28 cellular contexts compared by ENCODE assay signal in genomic region chr13:69956343-69956742, GRCh38.
"Had no signal": no experiment of that assay in that cellular context is flagged by ENCODE, and none has a peak within 500 bp of the region (broad histone marks: within the 10 kb centered on the region; RNA-seq: fewer than 3 reads in every experiment).

No MANE protein-coding gene starts in this region.

- DNase-seq: activated CD4-positive, alpha-beta memory T cell treated with anti-CD3 and anti-CD28 coated beads for 36 hours; activated CD4-positive, alpha-beta T cell treated with anti-CD3 and anti-CD28 coated beads for 36 hours; activated CD4-positive, alpha-beta T cell treated with anti-CD3 and anti-CD28 coated beads, Interleukin-2, amount 10 ng/mL, durations not matched to agents 24 days and 14 days; activated CD4-positive, CD25-positive, alpha-beta regulatory T cell; activated CD4-positive, CD25-positive, alpha-beta regulatory T cell treated with anti-CD3 and anti-CD28 coated beads, Interleukin-2, amount 50 U/mL, for 72 hours; activated CD8-positive, alpha-beta memory T cell treated with anti-CD3 and anti-CD28 coated beads, Interleukin-2, amount 10 ng/mL, durations not matched to agents 7 days and 5 days; activated CD8-positive, alpha-beta memory T cell treated with anti-CD3 and anti-CD28 coated beads, Interleukin-2, amount 50 U/mL, for 4 hours; activated CD8-positive, alpha-beta T cell treated with anti-CD3 and anti-CD28 coated beads, Interleukin-2, amount 10 ng/mL, durations not matched to agents 7 days and 5 days; activated effector memory CD4-positive, alpha-beta T cell treated with anti-CD3 and anti-CD28 coated beads, Interleukin-2, amount 50 U/mL, for 16 hours; activated naive CD4-positive, alpha-beta T cell treated with anti-CD3 and anti-CD28 coated beads for 36 hours; activated naive CD8-positive, alpha-beta T cell treated with anti-CD3 and anti-CD28 coated beads for 36 hours; activated naive CD8-positive, alpha-beta T cell treated with anti-CD3 and anti-CD28 coated beads, Interleukin-2, amount 50 U/mL, for 24 hours; activated T-cell treated with anti-CD3 and anti-CD28 coated beads, Interleukin-2, amount 50 U/mL, for 1 hour; activated T-cell treated with anti-CD3 and anti-CD28 coated beads, Interleukin-2, amount 50 U/mL, for 48 hours; adrenal gland; amygdala; aorta; body of pancreas; caudate nucleus; cortex of kidney; dermis blood vessel endothelial cell; effector CD4-positive, alpha-beta T cell; effector memory CD8-positive, alpha-beta T cell; erythroblast; esophagus squamous epithelium; head of caudate nucleus; hippocampal formation; T1000 had no signal

- ATAC-seq: activated CD4-positive, alpha-beta T cell treated with anti-CD3 and anti-CD28 coated beads for 36 hours; activated CD8-positive, alpha-beta memory T cell treated with anti-CD3 and anti-CD28 coated beads, Interleukin-2, amount 10 ng/mL, durations not matched to agents 7 days and 5 days; activated CD8-positive, alpha-beta T cell treated with anti-CD3 and anti-CD28 coated beads, Interleukin-2, amount 10 ng/mL, durations not matched to agents 7 days and 5 days; activated naive CD8-positive, alpha-beta T cell treated with anti-CD3 and anti-CD28 coated beads, Interleukin-2, amount 50 U/mL, for 24 hours; body of pancreas; effector memory CD8-positive, alpha-beta T cell had no signal
